8 cellular contexts compared by ENCODE assay signal in genomic region chr6:144411506-144412165, GRCh38.
DNase-seq lines count a peak whose midpoint lies in the region; ATAC-seq and TF ChIP-seq lines count a peak whose summit lies in the region.
"Had no signal": no experiment of that assay in that cellular context is flagged by ENCODE, and none has a peak within 500 bp of the region (broad histone marks: within the 10 kb centered on the region; RNA-seq: fewer than 3 reads in every experiment).

No MANE protein-coding gene starts in this region.

- no peak overlapping the region for H3K4me3 ChIP-seq in lower leg skin (ENCODE audit: low read depth, poor library complexity, severe bottlenecking)
- H3K4me3 ChIP-seq: thoracic aorta had no signal

- no peaks in the 10 kb centered on the region for H3K9me3 Mint-ChIP-seq in osteocyte (ENCODE audit: unreplicated experiment)

- H3K27ac Mint-ChIP-seq in osteocyte (ENCODE audit: unreplicated experiment), result peak overlapping the region; percentile 8

- DNase-seq in EL (peak; percentile 18), amniotic epithelial cell (ENCODE audit: low read depth) (peak; percentile 41), osteocyte (ENCODE audit: extremely low spot score, unreplicated experiment) (no peak), lower leg skin (ENCODE audit: low spot score in 2 of 2) (no peak), NCI-H1048 (lab: John Stamatoyannopoulos, UW) (no peak), NCI-H2081 treated with DMSO at 0.1 percent for 48 hours (lab: John Stamatoyannopoulos, UW) (no peak)

- H3K36me3 Mint-ChIP-seq in osteocyte (ENCODE audit: unreplicated experiment), result peaks cover 8% of the 10 kb centered on the region

- no peak for TF ChIP-seq CTCF in osteocyte (IDR thresholded peaks at IDR 0.05)
- TF ChIP-seq CTCF in lower leg skin (IDR thresholded peaks at IDR 0.05), result no peak

- intact Hi-C loops in lower leg skin (cut with DNase I; ENCODE audit: low total_unique reads), result no loop called here

- no peaks in the 10 kb centered on the region for H3K27me3 Mint-ChIP-seq in osteocyte (ENCODE audit: unreplicated experiment)

- H3K4me1 Mint-ChIP-seq in osteocyte (ENCODE audit: unreplicated experiment), result peaks cover 63% of the 10 kb centered on the region

- TF ChIP-seq POLR2A in lower leg skin (IDR thresholded peaks at IDR 0.05), result no peak

- 61 to 70% methylated on average over 6 of the region's 6 CpGs for WGBS in lower leg skin, 2 donors

- no peak overlapping the region for H3K4me3 Mint-ChIP-seq in osteocyte (ENCODE audit: unreplicated experiment)

- peak; percentile 77 for ATAC-seq in HG03139 (IDR thresholded peaks at IDR 0.05; ENCODE audit: unreplicated experiment)

Comparison
In these comparisons a context has a peak if more than half of its experiments do, and no peak if none do; other contexts are left out.
1. DNase-seq: peak in EL (single experiment) and amniotic epithelial cell (single experiment); none in osteocyte (single experiment), lower leg skin (0 of 2), NCI-H1048 (single experiment) and NCI-H2081 treated with DMSO at 0.1 percent for 48 hours (single experiment).